1 cellular context compared by ENCODE assay signal in the genomic region with DNA sequence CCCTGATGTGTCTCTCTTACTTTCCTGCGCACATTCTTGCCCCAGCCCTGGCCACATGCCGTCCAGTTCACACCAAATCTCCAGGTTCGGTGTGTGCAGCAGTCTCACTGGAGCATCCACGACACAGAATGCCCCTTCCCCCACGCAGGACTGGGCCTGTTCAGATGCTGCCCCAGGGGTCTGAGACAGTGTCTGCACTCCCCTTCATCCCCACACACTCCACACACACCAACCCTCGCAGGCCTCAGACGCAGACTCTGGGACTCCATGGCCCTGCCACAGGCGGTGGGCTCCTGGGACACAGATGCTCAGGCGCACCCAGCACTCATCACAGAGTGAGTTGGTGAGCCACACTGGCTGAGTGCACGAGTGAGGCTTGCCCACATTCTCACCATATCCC.
TF ChIP-seq lines count a peak whose summit lies in the region.

No MANE protein-coding gene starts in this region.

TF ChIP-seq in GM23338, 12 proteins besides CTCF, POLR2A, EP300 and RAD21 (continued from another document):
- TF ChIP-seq ZNF462 (CRISPR knock-in tag; IDR thresholded peaks at IDR 0.05): no peak
- no peak for TF ChIP-seq STAT1 (IDR thresholded peaks at IDR 0.05; ENCODE audit: unreplicated experiment)
- TF ChIP-seq NANOG (IDR thresholded peaks at IDR 0.05; ENCODE audit: borderline replicate concordance): no peak
- TF ChIP-seq ZNF331 (CRISPR knock-in tag; IDR thresholded peaks at IDR 0.05; ENCODE audit: low read depth): no peak
- no peak for TF ChIP-seq POLR2AphosphoS5 (IDR thresholded peaks at IDR 0.05; ENCODE audit: low read depth)
- TF ChIP-seq REST (IDR thresholded peaks at IDR 0.05; ENCODE audit: unreplicated experiment): no peak
